8 cellular contexts compared by ENCODE assay signal in the genomic region with DNA sequence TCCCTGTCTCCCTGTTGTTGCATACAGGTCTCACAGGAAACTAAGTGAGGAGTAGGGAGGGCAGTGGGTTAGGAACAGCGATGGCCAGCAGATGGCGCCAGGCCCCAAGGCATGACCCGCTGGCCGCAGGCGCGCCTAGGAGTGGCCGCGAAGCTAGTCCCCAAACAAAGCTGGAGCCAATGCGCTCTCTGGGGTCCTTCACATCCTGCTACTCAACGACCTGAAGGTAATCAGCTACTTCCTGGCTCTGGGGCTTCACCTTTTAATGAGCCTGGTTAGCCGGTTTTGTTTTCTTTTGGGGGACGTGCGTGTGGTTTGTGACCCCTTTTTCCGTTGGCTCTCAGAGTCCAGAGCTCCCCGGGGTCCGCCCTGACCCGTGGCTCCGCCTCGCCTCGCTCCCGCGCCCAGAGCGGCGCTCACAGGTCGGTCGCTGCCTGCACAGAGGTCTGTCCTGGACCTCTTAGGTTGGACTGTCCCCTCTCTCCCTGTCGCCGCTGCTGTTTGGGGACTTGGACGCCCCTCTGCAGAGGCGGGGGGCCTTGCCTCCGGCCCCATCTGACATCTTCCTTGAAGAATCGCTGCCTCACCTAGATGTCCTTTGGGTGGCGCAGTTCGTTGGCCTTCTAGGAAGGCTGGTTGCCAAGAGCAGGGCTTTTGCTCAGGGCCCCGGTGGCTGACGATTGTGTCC.
DNase-seq lines count a peak whose midpoint lies in the region; ATAC-seq and TF ChIP-seq lines count a peak whose summit lies in the region.

No MANE protein-coding gene starts in this region.

- no peaks in the 10 kb centered on the region for H3K9me3 Mint-ChIP-seq in activated CD4-positive, alpha-beta T cell treated with anti-CD3 and anti-CD28 coated beads, Interleukin-2, amount 10 ng/mL, durations not matched to agents 7 days and 5 days

- H3K36me3 Mint-ChIP-seq in activated CD4-positive, alpha-beta T cell treated with anti-CD3 and anti-CD28 coated beads, Interleukin-2, amount 10 ng/mL, durations not matched to agents 7 days and 5 days (ENCODE audit: low read depth) = no peaks in the 10 kb centered on the region

- TF ChIP-seq CTCF in A673 (conservative IDR thresholded peaks at IDR 0.05; ENCODE audit: low read depth, low read length) = peak; percentile 91
- TF ChIP-seq CTCF in liver (IDR thresholded peaks at IDR 0.05; ENCODE audit: low read depth, low read length, missing input control) = peak; percentile 97

- peaks cover 17% of the 10 kb centered on the region for H3K27me3 ChIP-seq in A673 (replicated peaks; ENCODE audit: insufficient read depth, low read depth, low read length, poor library complexity)
- no peaks in the 10 kb centered on the region for H3K27me3 ChIP-seq in liver (ENCODE audit: control insufficient read depth in 4 of 4, insufficient read depth in 4 of 4, low read length in 3 of 4)

- POLR2A ChIA-PET in A673 (lab: Charles Lee; ENCODE audit: low non-redundant PET) = no interaction called here
- POLR2A ChIA-PET in activated CD4-positive, alpha-beta T cell treated with anti-CD3 and anti-CD28 coated beads, Interleukin-2, amount 10 ng/mL, durations not matched to agents 7 days and 5 days (lab: Charles Lee) = interaction anchor here (0.5 kb wide), 2 partner anchors 72 to 117 kb away, joined by 3 to 5 read pairs; no protein-coding TSS in a partner anchor

- H3K4me3 ChIP-seq in A673 (ENCODE audit: low read depth, low read length, poor library complexity, severe bottlenecking) = peak overlapping the region; percentile 29
- H3K4me3 ChIP-seq in liver (ENCODE audit: low read depth in 1 of 3, low read length in 3 of 3) = peak overlapping the region; percentile 45 to 54 (median 48)

- peaks cover 14% of the 10 kb centered on the region for H3K27me3 Mint-ChIP-seq in activated CD4-positive, alpha-beta T cell treated with anti-CD3 and anti-CD28 coated beads, Interleukin-2, amount 10 ng/mL, durations not matched to agents 7 days and 5 days

- no peaks in the 10 kb centered on the region for H3K9me3 ChIP-seq in A673 (ENCODE audit: low read depth, low read length, poor library complexity, severe bottlenecking)
- no peaks in the 10 kb centered on the region for H3K9me3 ChIP-seq in liver (ENCODE audit: control insufficient read depth in 4 of 4, low read length in 3 of 4)

- peak overlapping the region; percentile 1 to 33 for H3K9ac ChIP-seq in liver (ENCODE audit: low read depth in 1 of 2, low read length in 2 of 2)

- H3K27ac ChIP-seq in A673 (ENCODE audit: low read depth, low read length, poor library complexity, severe bottlenecking) (no peak overlapping the region), liver (ENCODE audit: low read depth in 1 of 2, low read length in 2 of 2) (no peak overlapping the region)

- peak; percentile 79 for DNase-seq in A673 (ENCODE audit: low spot score)
- peak; percentile 51 for DNase-seq in NCI-H510A (lab: John Stamatoyannopoulos, UW)
- peak; percentile 80 for DNase-seq in activated CD4-positive, alpha-beta T cell treated with anti-CD3 and anti-CD28 coated beads, Interleukin-2, amount 10 ng/mL, durations not matched to agents 7 days and 5 days
- DNase-seq in dermis blood vessel endothelial cell = peak; percentile 86
- DNase-seq in stimulated activated CD4-positive, alpha-beta T cell treated with anti-CD3 and anti-CD28 coated beads, Interleukin-2, amount 100 ng/mL, for 48 hours = peak; percentile 77 to 81

- H3K36me3 ChIP-seq in A673 (ENCODE audit: insufficient read depth, low read length, poor library complexity, severe bottlenecking) (no peaks in the 10 kb centered on the region), liver (ENCODE audit: control insufficient read depth in 4 of 4, insufficient read depth in 3 of 4, low read depth in 1 of 4, low read length in 3 of 4) (no peaks in the 10 kb centered on the region)

- CTCF ChIA-PET in A673 (lab: Charles Lee) = interaction anchor here (0.6 to 1.8 kb wide), 17 partner anchors 10 to 934 kb away, joined by 3 to 28 read pairs (median 4); no protein-coding TSS in a partner anchor
- CTCF ChIA-PET in activated CD4-positive, alpha-beta T cell treated with anti-CD3 and anti-CD28 coated beads, Interleukin-2, amount 10 ng/mL, durations not matched to agents 7 days and 5 days (lab: Charles Lee) = interaction anchor here (0.6 to 5.1 kb wide), 26 partner anchors 9 to 624 kb away, joined by 3 to 81 read pairs (median 4); a partner anchor contains a TSS

- H3K4me1 Mint-ChIP-seq in activated CD4-positive, alpha-beta T cell treated with anti-CD3 and anti-CD28 coated beads, Interleukin-2, amount 10 ng/mL, durations not matched to agents 7 days and 5 days = peaks cover 5% of the 10 kb centered on the region

- no peak overlapping the region for H3K27ac Mint-ChIP-seq in activated CD4-positive, alpha-beta T cell treated with anti-CD3 and anti-CD28 coated beads, Interleukin-2, amount 10 ng/mL, durations not matched to agents 7 days and 5 days

- intact Hi-C loops in A673 (cut with micrococcal nuclease; ENCODE audit: unreplicated experiment) = loop anchor here (5.0 kb wide), 2 partner anchors 465 to 620 kb away; no protein-coding TSS in a partner anchor

- peak; percentile 97 to 99 for TF ChIP-seq RAD21 in liver (IDR thresholded peaks at IDR 0.05)

- peak; percentile 83 for ATAC-seq in GM18502 (IDR thresholded peaks at IDR 0.05; ENCODE audit: poor library complexity, unreplicated experiment)
- ATAC-seq in HG03097 (IDR thresholded peaks at IDR 0.05; ENCODE audit: low FRiP score, unreplicated experiment) = peak; percentile 82

- no TSS peak for BruUV-seq in A673 (replicated peaks; lab: Mats Ljungman, UMichigan)

- H3K4me3 Mint-ChIP-seq in activated CD4-positive, alpha-beta T cell treated with anti-CD3 and anti-CD28 coated beads, Interleukin-2, amount 10 ng/mL, durations not matched to agents 7 days and 5 days = peak overlapping the region; percentile 40

- WGBS in liver = 5% methylated on average over 36 of the region's 36 CpGs

- H3K4me1 ChIP-seq in A673 (ENCODE audit: insufficient read depth, low read length, poor library complexity, severe bottlenecking) (peaks cover 3% of the 10 kb centered on the region), liver (ENCODE audit: control insufficient read depth in 4 of 4, insufficient read depth in 4 of 4, low read length in 3 of 4) (peaks cover 3 to 11% (median 6%) of the 10 kb centered on the region in 4 donors)

TF ChIP-seq in liver, 16 proteins besides CTCF, POLR2A, EP300 and RAD21:
- TF ChIP-seq YY1 (IDR thresholded peaks at IDR 0.05) (peak; percentile 36), HNF4A (conservative IDR thresholded peaks at IDR 0.05) (no peak), RXRA (IDR thresholded peaks at IDR 0.05) (peak; percentile 42 to 52), GABPA (IDR thresholded peaks at IDR 0.05 in 1 of 2, conservative IDR thresholded peaks at IDR 0.05 in 1 of 2) (no peak), SP1 (IDR thresholded peaks at IDR 0.05) (peak; percentile 19)
